1 cellular context compared by ENCODE assay signal in genomic region chr4:340011-340410, GRCh38.
TF ChIP-seq lines count a peak whose summit lies in the region.

No MANE protein-coding gene starts in this region.

TF ChIP-seq in liver, 16 proteins besides CTCF, POLR2A, EP300 and RAD21 (continued from another document):
- TF ChIP-seq ATF3 (IDR thresholded peaks at IDR 0.05), result no peak
